ENCODE assay signal across 8 cellular contexts in the genomic region with DNA sequence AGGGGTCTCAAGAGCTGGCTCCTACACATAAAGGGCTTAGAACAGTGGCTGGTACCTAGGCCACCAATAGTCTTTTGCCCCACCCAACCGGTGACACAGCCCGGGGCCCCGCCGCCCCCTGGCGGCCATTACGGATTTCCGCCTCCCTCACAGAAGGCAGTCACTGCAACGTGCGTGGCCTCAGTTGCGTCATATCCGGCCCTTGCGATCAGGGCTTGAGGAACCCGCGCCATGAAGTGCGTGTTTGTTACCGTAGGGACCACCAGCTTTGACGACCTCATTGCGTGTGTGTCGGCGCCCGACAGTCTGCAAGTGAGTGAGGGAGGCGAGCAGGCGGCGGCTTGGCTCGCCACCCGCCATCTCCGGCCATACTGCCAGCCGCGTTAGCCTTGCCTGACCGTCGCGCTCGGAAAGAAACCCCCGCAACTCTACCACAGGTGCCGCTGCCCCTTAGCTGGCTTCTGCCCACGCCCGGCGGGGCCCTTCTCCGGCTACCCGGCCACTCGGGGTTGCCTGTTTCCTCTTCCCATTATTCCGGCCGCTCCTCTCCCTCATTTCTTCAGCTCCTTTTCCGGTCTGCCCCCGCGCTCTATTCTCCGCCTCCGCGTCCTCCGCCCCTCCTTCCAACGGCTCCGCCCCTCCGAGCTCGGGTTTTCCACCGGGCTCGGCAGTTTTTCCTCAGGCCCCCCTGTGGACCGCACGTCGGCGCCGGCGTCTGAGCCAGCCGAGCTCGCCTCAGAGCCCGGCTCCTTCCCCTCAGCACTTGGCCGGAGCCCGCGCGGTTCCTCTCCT. TPM values are rescaled to one million over a fixed set of nuclear protein-coding genes. Genes with fewer than 3 reads are reported as not detected.
DNase-seq lines count a peak whose midpoint lies in the region; TF ChIP-seq lines count a peak whose summit lies in the region.

Gene ALG13, plus strand, starts transcription at position 183 of the 792 bp plus-strand sequence. Its CDS starts 49 bp downstream, at position 232.

- peak within 1 kb of the TSS; percentile 97 for H3K27ac ChIP-seq in effector memory CD4-positive, alpha-beta T cell (ENCODE audit: insufficient read depth, low read length, poor library complexity, severe bottlenecking)

- H3K27me3 ChIP-seq in effector memory CD4-positive, alpha-beta T cell (replicated peaks; ENCODE audit: control insufficient read depth, insufficient read depth, low read length, poor library complexity, severe bottlenecking): no peaks in the 10 kb centered on the region

- peak; percentile 80 for DNase-seq in COR-L47 (lab: John Stamatoyannopoulos, UW)
- DNase-seq in GM20000 (ENCODE audit: low spot score): peak; percentile 84
- peak; percentile 94 for DNase-seq in HT-29 (ENCODE audit: low spot score)
- peak; percentile 68 for DNase-seq in NK-92 treated with Interleukin-12 subunit alpha and Interleukin-12 subunit beta, amount 100 ng/mL, for 24 hours (lab: John Stamatoyannopoulos, UW)
- DNase-seq in effector memory CD4-positive, alpha-beta T cell: peak; percentile 78 to 84 (median 82)
- peak; percentile 88 to 93 for DNase-seq in lung microvascular endothelial cell (ENCODE audit: low read depth in 2 of 2)
- peak; percentile 74 to 79 (median 75) for DNase-seq in stimulated activated CD4-positive, alpha-beta T cell treated with anti-CD3 and anti-CD28 coated beads, TNF-alpha, amount 100 ng/mL, for 48 hours (ENCODE audit: low read depth in 3 of 3)

- peaks cover 3% of the 10 kb centered on the region for H3K4me1 ChIP-seq in effector memory CD4-positive, alpha-beta T cell (ENCODE audit: control insufficient read depth, insufficient read depth, low read length, poor library complexity, severe bottlenecking)

- CTCF ChIA-PET in activated CD8-positive, alpha-beta memory T cell treated with anti-CD3 and anti-CD28 coated beads for 36 hours (lab: Charles Lee): no interaction called here

- POLR2A ChIA-PET in activated CD8-positive, alpha-beta memory T cell treated with anti-CD3 and anti-CD28 coated beads for 36 hours (lab: Charles Lee): interaction anchor here (1.1 kb wide), 1 partner anchor 15 kb away, joined by 6 read pairs; no protein-coding TSS in a partner anchor

- peak within 1 kb of the TSS; percentile 74 for H3K4me3 ChIP-seq in effector memory CD4-positive, alpha-beta T cell (ENCODE audit: insufficient read depth, low read depth, low read length, poor library complexity, severe bottlenecking)

- peaks cover 6% of the 10 kb centered on the region for H3K36me3 ChIP-seq in effector memory CD4-positive, alpha-beta T cell (ENCODE audit: control insufficient read depth, insufficient read depth, low read length)

- TF ChIP-seq CTCF in GM20000 (IDR thresholded peaks at IDR 0.05; ENCODE audit: extremely low read depth, missing control alignments): peak; percentile 39

- H3K9me3 ChIP-seq in effector memory CD4-positive, alpha-beta T cell (ENCODE audit: control insufficient read depth, low read length): no peaks in the 10 kb centered on the region

RNA-seq across cellular contexts. Expression of gene ALG13, which starts in this region (rescaled TPM):
- total RNA-seq in HT-29 (2014; rRNA removed; shearing (Covaris generic)): 57.7 and 62.6 TPM in 2 replicates
- total RNA-seq in activated CD8-positive, alpha-beta memory T cell treated with anti-CD3 and anti-CD28 coated beads for 36 hours: 10 to 100 TPM; 47.6 to 50.9 TPM
- total RNA-seq in lung microvascular endothelial cell: 32.9 and 42.3 TPM in 2 replicates

Comparison
In these comparisons a context has a peak if more than half of its experiments do, and no peak if none do; other contexts are left out.
1. Peak in every context shown above with its lines: DNase-seq, H3K4me3 ChIP-seq and H3K27ac ChIP-seq.